17 cellular contexts compared by ENCODE assay signal in the genomic region with DNA sequence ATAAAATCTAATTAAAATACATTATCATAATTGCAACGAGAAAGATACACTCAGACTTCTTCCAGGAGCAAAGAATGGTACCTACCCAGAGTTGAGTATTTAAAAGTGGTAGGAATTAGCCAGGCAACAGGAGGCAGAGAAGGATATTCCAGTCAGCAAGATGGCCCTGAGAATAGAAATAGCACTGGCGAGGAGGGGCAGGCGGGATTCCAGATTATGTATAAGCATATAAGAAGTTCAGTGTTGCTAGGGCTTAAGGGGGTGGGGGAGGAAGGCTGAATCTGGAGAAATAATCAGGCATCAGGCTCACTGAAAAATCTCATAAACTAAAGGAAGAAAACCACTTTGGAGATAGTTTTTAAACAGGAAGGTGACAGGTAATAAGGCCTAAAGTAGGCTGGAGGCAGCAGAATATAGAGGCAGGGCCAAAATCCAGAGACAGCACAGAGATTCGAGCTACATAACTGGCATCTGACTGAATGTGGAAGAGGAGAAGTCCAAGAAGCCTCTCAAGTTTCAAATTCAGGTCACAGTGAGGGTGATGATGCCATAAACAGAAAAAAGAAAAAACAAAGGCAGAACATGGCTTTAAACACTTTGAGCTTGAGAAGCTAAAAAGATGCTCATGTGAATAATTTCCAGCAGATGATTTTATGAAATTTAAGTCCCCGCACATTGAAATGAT. TPM values are rescaled to one million over a fixed set of nuclear protein-coding genes. Genes with fewer than 3 reads are reported as not detected.
A peak's percentile ranks its signal among the peaks of the same experiment; 100 is the strongest.
DNase-seq lines count a peak whose midpoint lies in the region; ATAC-seq and TF ChIP-seq lines count a peak whose summit lies in the region.
"Had no signal": no experiment of that assay in that cellular context is flagged by ENCODE, and none has a peak within 500 bp of the region (broad histone marks: within the 10 kb centered on the region; RNA-seq: fewer than 3 reads in every experiment).

No MANE protein-coding gene starts in this region.

- no peaks in the 10 kb centered on the region for H3K27me3 ChIP-seq in adipocyte (replicated peaks; ENCODE audit: control insufficient read depth, insufficient read depth, low read length)
- H3K27me3 ChIP-seq in skeletal muscle tissue (ENCODE audit: control insufficient read depth in 3 of 3, insufficient read depth in 3 of 3, low read length in 3 of 3) = no peaks in the 10 kb centered on the region
- H3K27me3 ChIP-seq in foreskin keratinocyte = no peaks in the 10 kb centered on the region
- H3K27me3 ChIP-seq: BLaER1 treated with 17β-estradiol and CSF1 and Interleukin-3, amounts not matched to agents 10 nM and 100 nM had no signal

- H3K4me1 ChIP-seq in adipocyte (ENCODE audit: control insufficient read depth, insufficient read depth, low read length) (peaks cover 10% of the 10 kb centered on the region), skeletal muscle tissue (ENCODE audit: control insufficient read depth in 3 of 3, insufficient read depth in 3 of 3, low read length in 3 of 3) (peaks cover 30 to 55% (median 53%) of the 10 kb centered on the region in 3 donors), foreskin keratinocyte (peaks cover 3% of the 10 kb centered on the region)

- no peaks in the 10 kb centered on the region for H3K9me3 ChIP-seq in adipocyte (ENCODE audit: control insufficient read depth, low read length)
- no peaks in the 10 kb centered on the region for H3K9me3 ChIP-seq in skeletal muscle tissue (ENCODE audit: control insufficient read depth in 3 of 3, low read length in 3 of 3)
- H3K9me3 ChIP-seq: BLaER1 treated with 17β-estradiol and CSF1 and Interleukin-3, amounts not matched to agents 10 nM and 100 nM had no signal

- TF ChIP-seq CTCF in foreskin keratinocyte (conservative IDR thresholded peaks at IDR 0.05) = no peak

- H3K4me3 ChIP-seq in adipocyte (ENCODE audit: low read length) (no peak overlapping the region), skeletal muscle tissue (ENCODE audit: low read length in 3 of 3) (peak overlapping the region in 1 of 3 donors; percentile 18)
- H3K4me3 ChIP-seq: BLaER1 treated with 17β-estradiol and CSF1 and Interleukin-3, amounts not matched to agents 10 nM and 100 nM; K562 had no signal

- H3K27ac ChIP-seq in skeletal muscle tissue (ENCODE audit: low read depth, low read length) (peak overlapping the region; percentile 54), foreskin keratinocyte (no peak overlapping the region)
- H3K27ac ChIP-seq: 22Rv1; BLaER1 treated with 17β-estradiol and CSF1 and Interleukin-3, amounts not matched to agents 10 nM and 100 nM had no signal

- DNase-seq in DMS 273 (lab: John Stamatoyannopoulos, UW; ENCODE audit: unreplicated experiment) = peak; percentile 3
- no peak for DNase-seq in DMS 273 treated with DMSO at 0.1 percent for 48 hours (lab: John Stamatoyannopoulos, UW)
- DNase-seq in adipocyte (ENCODE audit: low read depth) = peak; percentile 55
- DNase-seq in iris pigment epithelial cell (ENCODE audit: low read depth) = peak; percentile 58
- no peak for DNase-seq in foreskin keratinocyte
- no peak for DNase-seq in middle frontal gyrus (ENCODE audit: extremely low spot score, low spot score)
- DNase-seq: DMS79, GDM1, GOT3, NCI-H1436 treated with DMSO at 0.1 percent for 48 hours, NCI-H2081 treated with DMSO at 0.1 percent for 48 hours, PC-3 had no signal

- H3K36me3 ChIP-seq in adipocyte (ENCODE audit: control insufficient read depth, insufficient read depth, low read length, severe bottlenecking) (no peaks in the 10 kb centered on the region), skeletal muscle tissue (ENCODE audit: control insufficient read depth in 3 of 3, insufficient read depth in 3 of 3, low read length in 3 of 3) (no peaks in the 10 kb centered on the region)

- H3K9ac ChIP-seq in adipocyte (ENCODE audit: low read length) = no peak overlapping the region
- H3K9ac ChIP-seq in skeletal muscle tissue (ENCODE audit: low read depth in 1 of 3, low read length in 3 of 3) = no peak overlapping the region
- H3K9ac ChIP-seq: BLaER1 treated with 17β-estradiol and CSF1 and Interleukin-3, amounts not matched to agents 10 nM and 100 nM had no signal

- ATAC-seq in SK-N-SH treated with all-trans-retinoic acid at 6 μM for 48 hours (no peak), foreskin keratinocyte (no peak)
- ATAC-seq: K562, PC-3 had no signal

TF ChIP-seq in SK-N-SH treated with all-trans-retinoic acid at 6 μM for 48 hours, 23 proteins besides CTCF, POLR2A, EP300 and RAD21:
- TF ChIP-seq ZNF8 (CRISPR knock-in tag; IDR thresholded peaks at IDR 0.05) (no peak), ZFP30 (CRISPR knock-in tag; IDR thresholded peaks at IDR 0.05) (no peak), BACH2 (CRISPR knock-in tag; IDR thresholded peaks at IDR 0.05; ENCODE audit: borderline replicate concordance) (no peak), PPARA (CRISPR knock-in tag; IDR thresholded peaks at IDR 0.05; ENCODE audit: borderline replicate concordance) (no peak), CSDC2 (CRISPR knock-in tag; IDR thresholded peaks at IDR 0.05) (no peak), ZNF565 (CRISPR knock-in tag; conservative IDR thresholded peaks at IDR 0.05; ENCODE audit: low read depth) (no peak), GLIS3 (CRISPR knock-in tag; IDR thresholded peaks at IDR 0.05) (no peak), ZFP3 (CRISPR knock-in tag; IDR thresholded peaks at IDR 0.05) (no peak)

RNA-seq across cellular contexts. Expression of a gene that starts 7.5 kb away (rescaled TPM):
- total RNA-seq in skeletal muscle tissue = 23.0 TPM
- total RNA-seq in foreskin keratinocyte = 43.0 and 45.6 TPM in 2 replicates
- polyA plus RNA-seq in foreskin keratinocyte = 14.1 and 17.9 TPM in 2 replicates

Comparison
In these comparisons a context has a peak if more than half of its experiments do, and no peak if none do; other contexts are left out.
1. DNase-seq: peak in DMS 273 (single experiment), adipocyte (single experiment) and iris pigment epithelial cell (single experiment); none in DMS 273 treated with DMSO at 0.1 percent for 48 hours (single experiment), foreskin keratinocyte (0 of 2) and middle frontal gyrus (single experiment).